ENCODE assay signal across 8 cellular contexts in genomic region chr15:76147906-76148553, GRCh38.
DNase-seq lines count a peak whose midpoint lies in the region; ATAC-seq and TF ChIP-seq lines count a peak whose summit lies in the region.

No MANE protein-coding gene starts in this region.

- no peak overlapping the region for H2BK5ac ChIP-seq in H9 (ENCODE audit: insufficient read length, low read length)

- H4K20me1 ChIP-seq in H9 (ENCODE audit: control insufficient read depth, insufficient read depth, insufficient read length) = peaks cover 2% of the 10 kb centered on the region

- no peak overlapping the region for H3K18ac ChIP-seq in H9 (ENCODE audit: insufficient read length, low read depth, low read length)

- H3K36me3 ChIP-seq in cardiac muscle cell = no peaks in the 10 kb centered on the region
- no peaks in the 10 kb centered on the region for H3K36me3 ChIP-seq in sigmoid colon

- DNase-seq in CD1c-positive myeloid dendritic cell (ENCODE audit: extremely low spot score) = peak; percentile 49
- DNase-seq in H9 = peak; percentile 76
- DNase-seq in RPMI8226 = peak; percentile 81
- peak; percentile 61 for DNase-seq in activated gamma-delta T cell treated with Interleukin-2 at 50 U/mL for 16 hours
- DNase-seq in cardiac muscle cell (ENCODE audit: low read depth in 1 of 2, low spot score in 1 of 2) = peak; percentile 41 to 70
- DNase-seq in sigmoid colon = peak; percentile 61
- no peak for DNase-seq in GDM1 (lab: John Stamatoyannopoulos, UW)

- H4K91ac ChIP-seq in H9 (ENCODE audit: insufficient read length, low read depth, low read length) = no peak overlapping the region

- no peak for ATAC-seq in GM21381 (IDR thresholded peaks at IDR 0.05; ENCODE audit: unreplicated experiment)

- H3K23ac ChIP-seq in H9 (ENCODE audit: insufficient read length, low read depth, low read length) = no peak overlapping the region

- no peak for TF ChIP-seq EP300 in sigmoid colon (IDR thresholded peaks at IDR 0.05)

- H3K56ac ChIP-seq in H9 (ENCODE audit: insufficient read length, low read depth, low read length) = no peak overlapping the region

- peak overlapping the region in 1 of 2 experiments; percentile 27; a peak in 2 of 5 replicates for H3K4me3 Mint-ChIP-seq in H9

- no peak overlapping the region for H3K4ac ChIP-seq in H9 (ENCODE audit: low read depth, low read length)

- H2AK5ac ChIP-seq in H9 (ENCODE audit: insufficient read length, low read length) = no peak overlapping the region

- no peaks in the 10 kb centered on the region for H3K79me1 ChIP-seq in H9 (ENCODE audit: insufficient read depth, low read depth, low read length, poor library complexity, severe bottlenecking)

- H3K4me1 Mint-ChIP-seq in H9 = peaks cover 37 to 41% of the 10 kb centered on the region in 2 experiments

- no peak overlapping the region for H4K5ac ChIP-seq in H9 (ENCODE audit: insufficient read length, low read depth, low read length)

- no peak overlapping the region for H3K27ac Mint-ChIP-seq in H9

- peak overlapping the region; percentile 46 for H3K4me2 ChIP-seq in H9 (ENCODE audit: insufficient read depth, insufficient read length, low read length)

- intact Hi-C loops in sigmoid colon (cut with DNase I) = no loop called here

- no peak overlapping the region for H3T11ph ChIP-seq in H9 (ENCODE audit: low read length)

- H3K4me1 ChIP-seq in H9 (ENCODE audit: insufficient read depth, low read length) (peaks cover 2% of the 10 kb centered on the region; the same call in 1 of the 2 replicates), cardiac muscle cell (ENCODE audit: low read depth) (no peaks in the 10 kb centered on the region), sigmoid colon (peaks cover 0 to 19% (median 9%) of the 10 kb centered on the region in 4 donors)

- 0 out of 2 replicates have a peak, but pooled peaks cover 1% of the 10 kb centered on the region for H3K27me3 ChIP-seq in H9 (ENCODE audit: insufficient read depth, low read length)
- peaks cover 9% of the 10 kb centered on the region for H3K27me3 ChIP-seq in cardiac muscle cell
- H3K27me3 ChIP-seq in sigmoid colon = peaks cover 0 to 25% (median 11%) of the 10 kb centered on the region in 3 donors

- no peak overlapping the region for H2BK15ac ChIP-seq in H9 (ENCODE audit: low read depth, low read length)

- no CpG with 5 or more reads among the region's 21 CpGs for WGBS in H9 (ENCODE audit: extremely low coverage, insufficient read length, low lambda C conversion rate)
- 13 to 16% methylated on average over 21 of the region's 21 CpGs for WGBS in sigmoid colon, 2 donors

- H3K14ac ChIP-seq in H9 (ENCODE audit: insufficient read depth, low read length) = no peak overlapping the region

- H3K9me3 ChIP-seq in H9 (ENCODE audit: control insufficient read depth, low read depth, low read length) = no peaks in the 10 kb centered on the region
- H3K9me3 ChIP-seq in cardiac muscle cell (ENCODE audit: low read depth) = no peaks in the 10 kb centered on the region
- H3K9me3 ChIP-seq in sigmoid colon = no peaks in the 10 kb centered on the region

- no peaks in the 10 kb centered on the region for H3K23me2 ChIP-seq in H9 (ENCODE audit: insufficient read length, low read depth, low read length, poor library complexity, severe bottlenecking)

- no peak overlapping the region for H2BK120ac ChIP-seq in H9 (ENCODE audit: low read depth, low read length, poor library complexity, severe bottlenecking)

- H3K4me3 ChIP-seq in cardiac muscle cell = no peak overlapping the region
- no peak overlapping the region for H3K4me3 ChIP-seq in sigmoid colon

- TF ChIP-seq CTCF in H9 (conservative IDR thresholded peaks at IDR 0.05) (peak; percentile 99), cardiac muscle cell (IDR thresholded peaks at IDR 0.05; ENCODE audit: low read depth, low read length) (peak; percentile 99), sigmoid colon (IDR thresholded peaks at IDR 0.05) (peak; percentile 42 to 80 (median 70))

- H3K9ac ChIP-seq in H9 (ENCODE audit: extremely low read depth, insufficient read length, low read length) = no peak overlapping the region

- H2AFZ ChIP-seq in H9 (ENCODE audit: low read length) = no peak overlapping the region

- peaks cover 15% of the 10 kb centered on the region for H3K27me3 Mint-ChIP-seq in H9 (ENCODE audit: low read depth)

- no peak for TF ChIP-seq POLR2A in sigmoid colon (IDR thresholded peaks at IDR 0.05)

- H2BK20ac ChIP-seq in H9 (ENCODE audit: low read depth, low read length, poor library complexity, severe bottlenecking) = no peak overlapping the region

- H3K27ac ChIP-seq in H9 (ENCODE audit: insufficient read length, low read depth, low read length) (no peak overlapping the region), cardiac muscle cell (no peak overlapping the region), sigmoid colon (no peak overlapping the region)

- H3K36me3 Mint-ChIP-seq in H9 (ENCODE audit: insufficient read depth in 1 of 3, low read depth in 3 of 3) = peaks cover 0 to 6% (median 0%) of the 10 kb centered on the region in 3 experiments; a peak in 2 of 7 replicates

- H3K9me3 Mint-ChIP-seq in H9 = no peaks in the 10 kb centered on the region

- H2BK12ac ChIP-seq in H9 (ENCODE audit: insufficient read length, low read depth, low read length) = no peak overlapping the region

- no peak overlapping the region for H4K8ac ChIP-seq in H9 (replicated peaks; ENCODE audit: insufficient read length, low read depth, low read length)

- no peaks in the 10 kb centered on the region for H3K79me2 ChIP-seq in H9 (ENCODE audit: insufficient read depth, low read length)
